8 cellular contexts compared by ENCODE assay signal in the genomic region with DNA sequence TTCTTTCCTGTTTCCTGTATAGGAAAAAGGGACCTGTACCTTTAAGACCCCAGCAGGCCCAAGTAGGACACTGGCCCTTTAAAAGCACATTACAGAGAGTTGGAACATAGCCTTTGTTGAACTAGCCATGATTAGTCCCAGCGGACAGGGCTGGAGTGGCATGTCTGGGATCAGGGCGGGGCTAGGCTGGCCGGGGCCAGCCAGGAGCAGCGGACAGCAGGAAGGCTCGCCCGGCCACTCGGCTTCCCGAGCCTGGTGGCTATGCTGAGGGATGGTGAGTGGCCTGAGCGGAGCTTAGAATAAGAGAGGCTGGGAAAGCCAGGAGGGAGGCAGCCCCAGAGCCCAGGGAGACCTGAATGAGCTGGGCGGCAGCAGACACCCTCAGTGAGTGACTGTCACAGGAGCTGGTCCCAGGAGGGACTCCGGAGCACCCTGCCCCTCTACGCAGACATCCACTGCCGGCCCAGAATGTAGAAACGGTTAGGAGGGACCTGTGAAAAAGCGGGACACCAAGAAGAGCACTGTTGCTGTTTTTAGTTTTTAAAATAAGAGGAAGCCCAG.
DNase-seq lines count a peak whose midpoint lies in the region; ATAC-seq and TF ChIP-seq lines count a peak whose summit lies in the region.

No MANE protein-coding gene starts in this region.

- ATAC-seq in GM21447 (IDR thresholded peaks at IDR 0.05; ENCODE audit: unreplicated experiment) (no peak), HG03432 (IDR thresholded peaks at IDR 0.05; ENCODE audit: unreplicated experiment) (no peak), HG02973 (IDR thresholded peaks at IDR 0.05; ENCODE audit: unreplicated experiment) (no peak)

- H3K27me3 Mint-ChIP-seq in neural crest cell (ENCODE audit: low read depth) = no peaks in the 10 kb centered on the region

- no peak for TF ChIP-seq CTCF in fibroblast of pulmonary artery (IDR thresholded peaks at IDR 0.05; ENCODE audit: low read length, missing control alignments)
- no peak for TF ChIP-seq CTCF in neural crest cell (conservative IDR thresholded peaks at IDR 0.05)
- TF ChIP-seq CTCF in GM10248 (IDR thresholded peaks at IDR 0.05; ENCODE audit: control extremely low read depth, extremely low read depth, low read depth, missing control alignments) = no peak

- POLR2A ChIA-PET in GM10248 (lab: Yijun Ruan, JAX) = no interaction called here

- H3K4me3 Mint-ChIP-seq in neural crest cell = no peak overlapping the region

- H3K4me3 ChIP-seq in fibroblast of pulmonary artery (replicated peaks; ENCODE audit: low read depth, low read length) = peak overlapping the region; percentile 51

- H3K27ac Mint-ChIP-seq in neural crest cell (ENCODE audit: unreplicated experiment) = no peak overlapping the region

- H3K9me3 Mint-ChIP-seq in neural crest cell = no peaks in the 10 kb centered on the region

- DNase-seq in H4 (ENCODE audit: low spot score) (peak; percentile 70), SHP77 (lab: John Stamatoyannopoulos, UW) (peak; percentile 42 to 61), fibroblast of pulmonary artery (ENCODE audit: low read depth) (peak; percentile 84), neural crest cell (ENCODE audit: low read depth, low spot score) (peak; percentile 72), GM10248 (ENCODE audit: extremely low spot score) (no peak)

- CTCF ChIA-PET in GM10248 (lab: Yijun Ruan, JAX) = interaction anchor here (1.1 to 2.1 kb wide), 2 partner anchors 9 to 10 kb away, joined by 3 to 9 read pairs; no protein-coding TSS in a partner anchor

- H3K4me1 Mint-ChIP-seq in neural crest cell = peaks cover 59% of the 10 kb centered on the region

- H3K36me3 Mint-ChIP-seq in neural crest cell (ENCODE audit: low read depth) = no peaks in the 10 kb centered on the region
